Comparison of ENCODE assay signal across 1 cellular context in genomic region chr1:198267921-198268320, GRCh38.
TF ChIP-seq lines count a peak whose summit lies in the region.

No MANE protein-coding gene starts in this region.

TF ChIP-seq in endothelial cell of umbilical vein, 7 proteins besides CTCF, POLR2A, EP300 and RAD21 (continued from another document):
- TF ChIP-seq GATA2 (IDR thresholded peaks at IDR 0.05; ENCODE audit: insufficient read depth, insufficient read length, low read depth, low read length): no peak
